Comparison of ENCODE assay signal across 10 cellular contexts in genomic region chr3:119235151-119235550, GRCh38. TPM values are rescaled to one million over a fixed set of nuclear protein-coding genes. Genes with fewer than 3 reads are reported as not detected.
DNase-seq lines count a peak whose midpoint lies in the region; ATAC-seq, FAIRE-seq and TF ChIP-seq lines count a peak whose summit lies in the region.
"Had no signal": no experiment of that assay in that cellular context is flagged by ENCODE, and none has a peak within 500 bp of the region (broad histone marks: within the 10 kb centered on the region; RNA-seq: fewer than 3 reads in every experiment).

No MANE protein-coding gene starts in this region.

- H3K36me3 ChIP-seq in BLaER1 = peaks cover 56% of the 10 kb centered on the region
- peaks cover 40% of the 10 kb centered on the region for H3K36me3 ChIP-seq in adipocyte (ENCODE audit: control insufficient read depth, insufficient read depth, low read length, severe bottlenecking)
- H3K36me3 ChIP-seq: ovary had no signal

- peaks cover 56% of the 10 kb centered on the region for H3K4me1 ChIP-seq in BLaER1
- peaks cover 52% of the 10 kb centered on the region for H3K4me1 ChIP-seq in adipocyte (ENCODE audit: control insufficient read depth, insufficient read depth, low read length)

- H3K4me2 ChIP-seq in BLaER1 = peak overlapping the region; percentile 62

- no peak overlapping the region for H3K4me3 ChIP-seq in BLaER1
- no peak overlapping the region for H3K4me3 ChIP-seq in adipocyte (ENCODE audit: low read length)
- H3K4me3 ChIP-seq: K562, ovary had no signal

- no peak overlapping the region for H3K9ac ChIP-seq in BLaER1
- H3K9ac ChIP-seq in adipocyte (ENCODE audit: low read length) = peak overlapping the region; percentile 48

- no peak overlapping the region for H3K27ac ChIP-seq in BLaER1
- H3K27ac ChIP-seq: ovary had no signal

- no peak for ATAC-seq in HG03280 (IDR thresholded peaks at IDR 0.05; ENCODE audit: unreplicated experiment)
- ATAC-seq in HG02970 (IDR thresholded peaks at IDR 0.05; ENCODE audit: low FRiP score, unreplicated experiment) = no peak
- ATAC-seq: K562 had no signal

- no peak for TF ChIP-seq CTCF in D721Med (IDR thresholded peaks at IDR 0.05; ENCODE audit: insufficient read depth, missing control alignments)

- H4K20me1 ChIP-seq in BLaER1 = peaks cover 14% of the 10 kb centered on the region; the same call in 1 of the 2 replicates

- H3K27me3 ChIP-seq in BLaER1 (no peaks in the 10 kb centered on the region), adipocyte (replicated peaks; ENCODE audit: control insufficient read depth, insufficient read depth, low read length) (no peaks in the 10 kb centered on the region)
- H3K27me3 ChIP-seq: ovary had no signal

- DNase-seq in HCEC 1CT = peak; percentile 70
- DNase-seq in adipocyte (ENCODE audit: low read depth) = peak; percentile 54
- DNase-seq in myocyte (ENCODE audit: low read depth) = peak; percentile 60
- no peak for DNase-seq in D721Med (ENCODE audit: insufficient read length, low spot score)
- no peak for DNase-seq in SK-N-DZ (ENCODE audit: low spot score)
- DNase-seq: ovary had no signal

- no peaks in the 10 kb centered on the region for H3K9me3 ChIP-seq in BLaER1
- no peaks in the 10 kb centered on the region for H3K9me3 ChIP-seq in adipocyte (ENCODE audit: control insufficient read depth, low read length)
- H3K9me3 ChIP-seq: ovary had no signal

- FAIRE-seq in D721Med (lab: Jason Lieb, UNC) = no peak
- FAIRE-seq: K562 had no signal

RNA-seq across cellular contexts. Expression of gene B4GALT4, which starts 5.5 kb away (rescaled TPM):
- 10.1 and 18.2 TPM in 2 replicates for total RNA-seq in myocyte
- polyA plus RNA-seq in myocyte (2012) = 37.1 TPM
- 14.4 and 20.8 TPM in 2 replicates for polyA plus RNA-seq in SK-N-DZ (2014; cell fraction: cytosol; rRNA removed)
- polyA plus RNA-seq in SK-N-DZ (2014; cell fraction: nucleus; rRNA removed) = 7.8 and 19.4 TPM in 2 replicates

RNA-seq across cellular contexts. Expression of gene ARHGAP31, which starts 59.0 kb away (rescaled TPM):
- total RNA-seq in myocyte = 4.2 and 4.5 TPM in 2 replicates
- polyA plus RNA-seq in myocyte (2012) = 23.1 TPM
- 0.02 TPM in 1 of 2 replicates, not detected in the other for polyA plus RNA-seq in SK-N-DZ (2014; cell fraction: cytosol; rRNA removed)
- not detected in 2 replicates for polyA plus RNA-seq in SK-N-DZ (2014; cell fraction: nucleus; rRNA removed)

Comparison
In these comparisons a context has a peak if more than half of its experiments do, and no peak if none do; other contexts are left out.
1. DNase-seq: peak in HCEC 1CT (single experiment), adipocyte (single experiment) and myocyte (single experiment); none in D721Med (single experiment) and SK-N-DZ (single experiment).